In the genomic region with DNA sequence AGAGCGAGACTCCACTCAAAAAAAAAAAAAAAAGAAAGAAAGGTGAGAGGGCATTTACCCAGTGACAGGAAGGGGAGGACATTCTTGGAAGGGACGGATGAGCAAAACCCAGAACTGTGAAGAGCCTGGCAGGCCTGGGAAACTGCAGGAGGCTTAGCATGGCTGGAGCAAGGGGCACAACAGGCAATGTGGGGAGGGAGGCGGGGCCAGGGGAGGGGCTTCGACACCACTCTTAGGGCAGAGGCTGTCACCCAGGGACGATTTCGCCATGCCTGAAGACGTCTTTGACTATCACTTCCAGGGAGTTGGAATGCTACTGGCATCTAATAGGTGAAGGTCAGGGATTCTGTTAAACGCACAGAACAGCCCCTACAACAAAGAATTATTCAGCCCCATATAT, we compare ENCODE assay signal across 26 cellular contexts.
"Had no signal": no experiment of that assay in that cellular context is flagged by ENCODE, and none has a peak within 500 bp of the region (broad histone marks: within the 10 kb centered on the region; RNA-seq: fewer than 3 reads in every experiment).

No MANE protein-coding gene starts in this region.

- H3K27me3 Mint-ChIP-seq: stimulated activated memory B cell treated with anti-CD40 and anti-IgM and Interleukin-4, amounts not matched to agents 10 μg/mL and 1 μg/mL and 100 μg/mL, for 72 hours; stimulated activated naive CD8-positive, alpha-beta T cell treated with anti-CD3 and anti-CD28 coated beads, Interleukin-15, Interleukin-2, amounts not matched to agents 100 ng/mL and 50 ng/mL, for 24 hours had no signal

- H3K4me1 ChIP-seq: colonic mucosa, heart left ventricle, left ventricle myocardium inferior, lower lobe of right lung, spleen, tibial artery, upper lobe of right lung, vagina had no signal

- H3K4me3 Mint-ChIP-seq: immature natural killer cell; memory B cell; naive B cell; nephron progenitor cell; stimulated activated memory B cell treated with anti-CD40 and anti-IgM and Interleukin-4, amounts not matched to agents 10 μg/mL and 1 μg/mL and 100 μg/mL, for 72 hours; stimulated activated naive CD8-positive, alpha-beta T cell treated with anti-CD3 and anti-CD28 coated beads, Interleukin-15, Interleukin-2, amounts not matched to agents 100 ng/mL and 50 ng/mL, for 24 hours had no signal

- DNase-seq: colonic mucosa; dermis blood vessel endothelial cell; erythroblast; foreskin melanocyte; heart left ventricle; hippocampal formation; immature natural killer cell; kidney; left cardiac atrium; left ventricle myocardium inferior; lower lobe of right lung; naive B cell; nephron progenitor cell; spleen; stimulated activated CD4-positive, alpha-beta T cell treated with anti-CD3 and anti-CD28 coated beads, Interleukin-15, amount 100 ng/mL, for 24 hours; stimulated activated CD4-positive, alpha-beta T cell treated with anti-CD3 and anti-CD28 coated beads, Interleukin-1b, Interleukin-23, amount 100 ng/mL, for 48 hours; stimulated activated CD4-positive, alpha-beta T cell treated with anti-CD3 and anti-CD28 coated beads, Interleukin-4, amount 100 ng/mL, for 24 hours; tibial artery; upper lobe of right lung had no signal

- ATAC-seq: heart left ventricle; left cardiac atrium; lower lobe of right lung; sciatic nerve; stimulated activated memory B cell treated with anti-CD40 and anti-IgM and Interleukin-4, amounts not matched to agents 10 μg/mL and 1 μg/mL and 100 μg/mL, for 72 hours; upper lobe of right lung had no signal

- FAIRE-seq: endothelial cell of umbilical vein, kidney had no signal

- H3K36me3 ChIP-seq: colonic mucosa, heart left ventricle, left ventricle myocardium inferior, lower lobe of right lung, neutrophil, spleen, tibial artery, upper lobe of right lung, vagina had no signal

- H3K9me3 ChIP-seq: colonic mucosa, neutrophil, vagina had no signal

- H3K27ac ChIP-seq: colonic mucosa, heart left ventricle, left ventricle myocardium inferior, lower lobe of right lung, neutrophil, spleen, tibial artery, upper lobe of right lung, vagina had no signal

- H3K4me1 Mint-ChIP-seq: immature natural killer cell; memory B cell; naive B cell; stimulated activated memory B cell treated with anti-CD40 and anti-IgM and Interleukin-4, amounts not matched to agents 10 μg/mL and 1 μg/mL and 100 μg/mL, for 72 hours had no signal

- H3K27ac Mint-ChIP-seq: immature natural killer cell; memory B cell; naive B cell; nephron progenitor cell; stimulated activated memory B cell treated with anti-CD40 and anti-IgM and Interleukin-4, amounts not matched to agents 10 μg/mL and 1 μg/mL and 100 μg/mL, for 72 hours; stimulated activated naive CD8-positive, alpha-beta T cell treated with anti-CD3 and anti-CD28 coated beads, Interleukin-15, Interleukin-2, amounts not matched to agents 100 ng/mL and 50 ng/mL, for 24 hours had no signal

- H3K27me3 ChIP-seq: colonic mucosa, heart left ventricle, neutrophil, tibial artery, upper lobe of right lung, vagina had no signal

- H3K4me3 ChIP-seq: colonic mucosa, heart left ventricle, left ventricle myocardium inferior, lower lobe of right lung, spleen, tibial artery, upper lobe of right lung, vagina had no signal

- H3K36me3 Mint-ChIP-seq: memory B cell; stimulated activated memory B cell treated with anti-CD40 and anti-IgM and Interleukin-4, amounts not matched to agents 10 μg/mL and 1 μg/mL and 100 μg/mL, for 72 hours had no signal
